Comparison of ENCODE assay signal across 24 cellular contexts in genomic region chr4:25951390-25951952, GRCh38. TPM values are rescaled to one million over a fixed set of nuclear protein-coding genes. Genes with fewer than 3 reads are reported as not detected.
DNase-seq lines count a peak whose midpoint lies in the region; ATAC-seq and TF ChIP-seq lines count a peak whose summit lies in the region.
"Had no signal": no experiment of that assay in that cellular context is flagged by ENCODE, and none has a peak within 500 bp of the region (broad histone marks: within the 10 kb centered on the region; RNA-seq: fewer than 3 reads in every experiment).

No MANE protein-coding gene starts in this region.

- no peak for DNase-seq in activated naive CD8-positive, alpha-beta T cell treated with anti-CD3 and anti-CD28 coated beads, Interleukin-2, amount 50 U/mL, for 24 hours
- no peak for DNase-seq in activated naive CD8-positive, alpha-beta T cell treated with anti-CD3 and anti-CD28 coated beads for 36 hours
- DNase-seq in H7 (peak; percentile 55), T-helper 17 cell (no peak), neural progenitor cell (ENCODE audit: low spot score) (no peak), mesenteric fat pad (ENCODE audit: low spot score) (no peak), COR-L47 (lab: John Stamatoyannopoulos, UW) (no peak)
- DNase-seq: activated CD4-positive, alpha-beta T cell treated with anti-CD3 and anti-CD28 coated beads, Interleukin-2, amount 50 U/mL, for 1 hour; aorta; Caco-2; DMS53; hypothalamus; immature natural killer cell; left colon; MV-4-11; NCI-H1436 treated with DMSO at 0.1 percent for 48 hours; NCI-H2081 treated with DMSO at 0.1 percent for 48 hours; NCI-H446; NCI-H774; SHP77 treated with DMSO at 0.1 percent for 48 hours; upper lobe of left lung had no signal

- ATAC-seq in activated naive CD8-positive, alpha-beta T cell treated with anti-CD3 and anti-CD28 coated beads, Interleukin-2, amount 50 U/mL, for 24 hours, result peak; percentile 52
- ATAC-seq in T-helper 17 cell, result peak; percentile 57

- H3K4me2 ChIP-seq in neural progenitor cell, result peak overlapping the region; percentile 20

- H3K27ac Mint-ChIP-seq in activated naive CD8-positive, alpha-beta T cell treated with anti-CD3 and anti-CD28 coated beads, Interleukin-2, amount 50 U/mL, for 24 hours, result no peak overlapping the region
- H3K27ac Mint-ChIP-seq in activated naive CD8-positive, alpha-beta T cell treated with anti-CD3 and anti-CD28 coated beads for 36 hours, result no peak overlapping the region
- H3K27ac Mint-ChIP-seq in T-helper 17 cell, result peak overlapping the region; percentile 41
- peak overlapping the region; percentile 92 for H3K27ac Mint-ChIP-seq in neural progenitor cell
- H3K27ac Mint-ChIP-seq: activated naive CD8-positive, alpha-beta T cell; immature natural killer cell had no signal

- H3K9me3 Mint-ChIP-seq in activated naive CD8-positive, alpha-beta T cell treated with anti-CD3 and anti-CD28 coated beads, Interleukin-2, amount 50 U/mL, for 24 hours, result peaks cover 5% of the 10 kb centered on the region
- no peaks in the 10 kb centered on the region for H3K9me3 Mint-ChIP-seq in activated naive CD8-positive, alpha-beta T cell treated with anti-CD3 and anti-CD28 coated beads for 36 hours
- H3K9me3 Mint-ChIP-seq in neural progenitor cell, result peaks cover 9% of the 10 kb centered on the region

- no peak overlapping the region for H2AFZ ChIP-seq in neural progenitor cell (replicated peaks)

- H4K20me1 ChIP-seq in neural progenitor cell (ENCODE audit: low read depth), result no peaks in the 10 kb centered on the region

- H3K4me1 Mint-ChIP-seq in activated naive CD8-positive, alpha-beta T cell treated with anti-CD3 and anti-CD28 coated beads, Interleukin-2, amount 50 U/mL, for 24 hours, result peaks cover 7% of the 10 kb centered on the region
- H3K4me1 Mint-ChIP-seq in activated naive CD8-positive, alpha-beta T cell treated with anti-CD3 and anti-CD28 coated beads for 36 hours, result peaks cover 13% of the 10 kb centered on the region
- H3K4me1 Mint-ChIP-seq in T-helper 17 cell (peaks cover 14% of the 10 kb centered on the region), neural progenitor cell (peaks cover 71% of the 10 kb centered on the region)
- H3K4me1 Mint-ChIP-seq: immature natural killer cell had no signal

- H3K27me3 ChIP-seq in H7 (ENCODE audit: control insufficient read depth, insufficient read depth, low read length), result no peaks in the 10 kb centered on the region
- H3K27me3 ChIP-seq in neural progenitor cell, result no peaks in the 10 kb centered on the region
- H3K27me3 ChIP-seq: right atrium auricular region, upper lobe of left lung had no signal

- H3K4me3 Mint-ChIP-seq in activated naive CD8-positive, alpha-beta T cell treated with anti-CD3 and anti-CD28 coated beads, Interleukin-2, amount 50 U/mL, for 24 hours, result no peak overlapping the region
- no peak overlapping the region for H3K4me3 Mint-ChIP-seq in activated naive CD8-positive, alpha-beta T cell treated with anti-CD3 and anti-CD28 coated beads for 36 hours
- H3K4me3 Mint-ChIP-seq in T-helper 17 cell (peak overlapping the region; percentile 47), neural progenitor cell (peak overlapping the region; percentile 28)
- H3K4me3 Mint-ChIP-seq: immature natural killer cell had no signal

- H3K36me3 Mint-ChIP-seq in activated naive CD8-positive, alpha-beta T cell treated with anti-CD3 and anti-CD28 coated beads, Interleukin-2, amount 50 U/mL, for 24 hours (ENCODE audit: low read depth), result no peaks in the 10 kb centered on the region
- no peaks in the 10 kb centered on the region for H3K36me3 Mint-ChIP-seq in activated naive CD8-positive, alpha-beta T cell treated with anti-CD3 and anti-CD28 coated beads for 36 hours
- H3K36me3 Mint-ChIP-seq in T-helper 17 cell (ENCODE audit: low read depth) (peaks cover 2% of the 10 kb centered on the region), neural progenitor cell (no peaks in the 10 kb centered on the region)
- H3K36me3 Mint-ChIP-seq: immature natural killer cell had no signal

- H3K9me3 ChIP-seq in T-helper 17 cell (ENCODE audit: control insufficient read depth, low read length, poor library complexity, severe bottlenecking), result no peaks in the 10 kb centered on the region
- H3K9me3 ChIP-seq in neural progenitor cell (ENCODE audit: low read depth), result no peaks in the 10 kb centered on the region
- H3K9me3 ChIP-seq: Caco-2, HAP-1, right atrium auricular region, upper lobe of left lung had no signal

- H3K4me1 ChIP-seq in neural progenitor cell, result peaks cover 56% of the 10 kb centered on the region
- H3K4me1 ChIP-seq: HAP-1, upper lobe of left lung had no signal

- peaks cover 24% of the 10 kb centered on the region for H3K27me3 Mint-ChIP-seq in activated naive CD8-positive, alpha-beta T cell treated with anti-CD3 and anti-CD28 coated beads, Interleukin-2, amount 50 U/mL, for 24 hours
- H3K27me3 Mint-ChIP-seq in activated naive CD8-positive, alpha-beta T cell treated with anti-CD3 and anti-CD28 coated beads for 36 hours, result peaks cover 46% of the 10 kb centered on the region
- H3K27me3 Mint-ChIP-seq in T-helper 17 cell (peaks cover 78% of the 10 kb centered on the region), neural progenitor cell (ENCODE audit: insufficient read depth, low read depth) (peaks cover 10% of the 10 kb centered on the region)

- H3K36me3 ChIP-seq in H7 (replicated peaks; ENCODE audit: control insufficient read depth, insufficient read depth, low read length), result no peaks in the 10 kb centered on the region
- H3K36me3 ChIP-seq in neural progenitor cell, result no peaks in the 10 kb centered on the region
- H3K36me3 ChIP-seq: HAP-1, right atrium auricular region, upper lobe of left lung had no signal

- no peak for TF ChIP-seq CTCF in neural progenitor cell (IDR thresholded peaks at IDR 0.05)

- peaks cover 7% of the 10 kb centered on the region for H3F3A ChIP-seq in neural progenitor cell (ENCODE audit: low read depth)

- H3K79me2 ChIP-seq in neural progenitor cell (ENCODE audit: low read depth), result no peaks in the 10 kb centered on the region

- no peak overlapping the region for H3K9ac ChIP-seq in neural progenitor cell

- H3K27ac ChIP-seq in neural progenitor cell, result no peak overlapping the region
- H3K27ac ChIP-seq: right atrium auricular region, upper lobe of left lung had no signal

- H3K4me3 ChIP-seq in H7 (ENCODE audit: insufficient read depth, low read depth, low read length), result no peak overlapping the region
- no peak overlapping the region for H3K4me3 ChIP-seq in neural progenitor cell
- H3K4me3 ChIP-seq: HAP-1, right atrium auricular region, upper lobe of left lung had no signal

RNA-seq across cellular contexts. Expression of gene SMIM20, which starts 37.5 kb away (rescaled TPM):
- 10 to 100 TPM; 22.9 to 23.5 TPM for total RNA-seq in activated naive CD8-positive, alpha-beta T cell treated with anti-CD3 and anti-CD28 coated beads for 36 hours
- 55.3 and 81.1 TPM in 2 replicates for total RNA-seq in H7 (2014; rRNA removed; shearing (Covaris generic))
- total RNA-seq in T-helper 17 cell (10 to 100 TPM; 11.0 to 12.5 TPM), neural progenitor cell (ENCODE audit: low replicate concordance) (51.7 and 57.5 TPM in 2 replicates), mesenteric fat pad (25.7 TPM)

Comparison
In these comparisons a context has a peak if more than half of its experiments do, and no peak if none do; other contexts are left out.
1. H3K27ac Mint-ChIP-seq: peak in T-helper 17 cell (single experiment) and neural progenitor cell (single experiment); none in activated naive CD8-positive, alpha-beta T cell treated with anti-CD3 and anti-CD28 coated beads, Interleukin-2, amount 50 U/mL, for 24 hours (single experiment) and activated naive CD8-positive, alpha-beta T cell treated with anti-CD3 and anti-CD28 coated beads for 36 hours (single experiment).
2. H3K4me3 Mint-ChIP-seq: peak in T-helper 17 cell (single experiment) and neural progenitor cell (single experiment); none in activated naive CD8-positive, alpha-beta T cell treated with anti-CD3 and anti-CD28 coated beads, Interleukin-2, amount 50 U/mL, for 24 hours (single experiment) and activated naive CD8-positive, alpha-beta T cell treated with anti-CD3 and anti-CD28 coated beads for 36 hours (single experiment).